In the genomic region with DNA sequence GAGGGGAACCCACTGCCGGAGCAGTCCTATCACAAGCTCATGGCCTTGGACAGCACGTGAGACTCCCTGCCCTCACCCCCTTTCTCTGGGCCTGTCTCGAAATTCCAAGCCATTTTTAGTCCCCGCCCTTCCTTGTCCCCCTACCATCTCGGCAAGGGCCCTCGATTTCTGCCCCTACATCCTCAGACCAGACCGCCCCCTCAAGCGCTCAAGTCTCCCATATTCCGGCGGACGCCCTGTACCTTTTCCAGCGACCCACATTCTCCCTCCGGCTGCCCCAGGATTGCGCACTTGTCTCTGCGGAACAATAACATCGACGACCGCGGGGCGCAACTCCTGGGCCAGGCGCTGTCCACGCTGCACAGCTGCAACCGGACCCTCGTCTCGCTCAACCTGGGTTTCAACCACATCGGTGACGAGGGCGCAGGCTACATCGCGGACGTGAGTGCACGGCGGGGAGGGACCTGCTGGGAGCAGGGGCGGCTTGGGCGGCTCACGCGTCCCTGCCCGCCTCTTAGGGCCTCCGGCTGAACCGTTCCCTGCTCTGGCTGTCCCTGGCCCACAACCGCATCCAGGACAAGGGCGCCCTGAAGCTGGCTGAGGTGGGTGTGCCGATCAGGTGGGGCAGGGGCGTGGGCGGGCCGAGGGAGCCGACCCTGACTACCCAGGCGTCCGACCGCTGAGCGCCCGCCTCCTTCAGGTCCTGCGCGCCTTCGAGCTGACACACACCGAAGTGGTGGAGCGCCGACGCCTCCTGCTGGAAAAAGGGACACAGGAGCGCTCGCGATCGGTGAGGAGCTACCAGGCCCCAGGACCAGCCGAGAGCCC, we compare ENCODE assay signal across 8 cellular contexts.
DNase-seq lines count a peak whose midpoint lies in the region; ATAC-seq and TF ChIP-seq lines count a peak whose summit lies in the region.

No MANE protein-coding gene starts in this region.

- H3K27me3 Mint-ChIP-seq in T-helper 2 cell treated with Interferon-gamma antibody and Interleukin-4, amounts not matched to agents 5 μg/mL and 100 μg/mL, for 36 hours (ENCODE audit: low read depth) = peaks cover 80% of the 10 kb centered on the region

- H3K4me3 Mint-ChIP-seq in T-helper 2 cell treated with Interferon-gamma antibody and Interleukin-4, amounts not matched to agents 5 μg/mL and 100 μg/mL, for 36 hours = peak overlapping the region; percentile 25

- peaks cover 79% of the 10 kb centered on the region for H3K27me3 ChIP-seq in iPS-15b (ENCODE audit: control insufficient read depth, insufficient read depth, low read length)

- H3K4me3 ChIP-seq in astrocyte of the cerebellum (ENCODE audit: low read depth, low read length) (peak overlapping the region; percentile 29), iPS-15b (ENCODE audit: low read depth, low read length) (peak overlapping the region; percentile 56)

- in situ Hi-C loops in astrocyte of the cerebellum (cut with HindIII; ENCODE audit: low sequenced_read_pairs) = no loop called here

- TF ChIP-seq CTCF in astrocyte of the cerebellum (IDR thresholded peaks at IDR 0.05; ENCODE audit: low read depth, low read length, missing control alignments) = peak; percentile 76

- peak; percentile 40 for DNase-seq in GM04504 (ENCODE audit: low read depth)
- peak; percentile 20 for DNase-seq in NCI-H1048 (lab: John Stamatoyannopoulos, UW)
- peak; percentile 62 for DNase-seq in T-helper 2 cell treated with Interferon-gamma antibody and Interleukin-4, amounts not matched to agents 5 μg/mL and 100 μg/mL, for 36 hours (ENCODE audit: low spot score)
- DNase-seq in astrocyte of the cerebellum (ENCODE audit: low read depth) = peak; percentile 34
- peak; percentile 48 to 68 (median 59) for DNase-seq in stimulated activated CD4-positive, alpha-beta T cell treated with anti-CD3 and anti-CD28 coated beads, Interleukin-12 subunit alpha, Interleukin-12 subunit beta, amount 100 ng/mL, for 48 hours (ENCODE audit: low read depth in 2 of 3, low spot score in 1 of 3)

- no peaks in the 10 kb centered on the region for H3K9me3 Mint-ChIP-seq in T-helper 2 cell treated with Interferon-gamma antibody and Interleukin-4, amounts not matched to agents 5 μg/mL and 100 μg/mL, for 36 hours

- H3K9me3 ChIP-seq in iPS-15b (ENCODE audit: control insufficient read depth, insufficient read depth, low read length) = no peaks in the 10 kb centered on the region

- no peak overlapping the region for H3K27ac Mint-ChIP-seq in T-helper 2 cell treated with Interferon-gamma antibody and Interleukin-4, amounts not matched to agents 5 μg/mL and 100 μg/mL, for 36 hours

- H3K4me1 Mint-ChIP-seq in T-helper 2 cell treated with Interferon-gamma antibody and Interleukin-4, amounts not matched to agents 5 μg/mL and 100 μg/mL, for 36 hours (ENCODE audit: low read depth) = peaks cover 16% of the 10 kb centered on the region

- ATAC-seq in GM21526 (IDR thresholded peaks at IDR 0.05; ENCODE audit: low FRiP score, unreplicated experiment) (no peak), GM19463 (IDR thresholded peaks at IDR 0.05; ENCODE audit: unreplicated experiment) (no peak)

- H3K4me1 ChIP-seq in iPS-15b (ENCODE audit: control insufficient read depth, insufficient read depth, low read length) = no peaks in the 10 kb centered on the region

- no peaks in the 10 kb centered on the region for H3K36me3 Mint-ChIP-seq in T-helper 2 cell treated with Interferon-gamma antibody and Interleukin-4, amounts not matched to agents 5 μg/mL and 100 μg/mL, for 36 hours (ENCODE audit: low read depth)

- no peaks in the 10 kb centered on the region for H3K36me3 ChIP-seq in iPS-15b (ENCODE audit: control insufficient read depth, insufficient read depth, low read length)

- H3K9ac ChIP-seq in iPS-15b (ENCODE audit: low read depth, low read length) = no peak overlapping the region
